In genomic region chr17:81245024-81245664, GRCh38 we compare ENCODE assay signal across 13 cellular contexts. TPM values are rescaled to one million over a fixed set of nuclear protein-coding genes. Genes with fewer than 3 reads are reported as not detected.
A peak's percentile ranks its signal among the peaks of the same experiment; 100 is the strongest.
DNase-seq lines count a peak whose midpoint lies in the region; ATAC-seq, FAIRE-seq and TF ChIP-seq lines count a peak whose summit lies in the region.
"Had no signal": no experiment of that assay in that cellular context is flagged by ENCODE, and none has a peak within 500 bp of the region (broad histone marks: within the 10 kb centered on the region; RNA-seq: fewer than 3 reads in every experiment).

No MANE protein-coding gene starts in this region.

- no peak overlapping the region for H2BK120ac ChIP-seq in trophoblast cell (ENCODE audit: insufficient read depth, low read length, poor library complexity)

- peak overlapping the region; percentile 25 for H3K14ac ChIP-seq in trophoblast cell (ENCODE audit: low read length)

- peaks cover 52% of the 10 kb centered on the region for H4K20me1 ChIP-seq in astrocyte (ENCODE audit: insufficient read depth, low read length)
- H4K20me1 ChIP-seq in GM23338 (replicated peaks; ENCODE audit: insufficient read depth) = peaks cover 6% of the 10 kb centered on the region; the same call in 1 of the 2 replicates

- H3K9me3 ChIP-seq in astrocyte (ENCODE audit: insufficient read depth, low read depth, low read length) = no peaks in the 10 kb centered on the region
- peaks cover 6% of the 10 kb centered on the region for H3K9me3 ChIP-seq in trophoblast cell (ENCODE audit: insufficient read depth, low read depth, low read length)

- H3K27ac ChIP-seq in astrocyte (ENCODE audit: low read depth, low read length) = no peak overlapping the region
- no peak overlapping the region for H3K27ac ChIP-seq in trophoblast cell (ENCODE audit: low read depth, low read length)
- no peak overlapping the region for H3K27ac ChIP-seq in GM23338 (ENCODE audit: low read depth)
- H3K27ac ChIP-seq: PC-9 had no signal

- ATAC-seq in activated CD4-positive, CD25-positive, alpha-beta regulatory T cell treated with anti-CD3 and anti-CD28 coated beads, Interleukin-2, amount 50 U/mL, for 24 hours = peak; percentile 51 to 55
- ATAC-seq in HG02870 (IDR thresholded peaks at IDR 0.05; ENCODE audit: unreplicated experiment) (peak; percentile 53), GM21447 (IDR thresholded peaks at IDR 0.05; ENCODE audit: unreplicated experiment) (no peak), GM23338 (no peak)

- no peak overlapping the region for H4K12ac ChIP-seq in trophoblast cell (ENCODE audit: low read depth, low read length)

- no peak overlapping the region for H2BK5ac ChIP-seq in trophoblast cell (ENCODE audit: low read depth, low read length, poor library complexity)

- H3K79me2 ChIP-seq in astrocyte (ENCODE audit: insufficient read depth, low read length) (peaks cover 19% of the 10 kb centered on the region), trophoblast cell (ENCODE audit: control insufficient read depth, insufficient read depth, low read length, poor library complexity) (no peaks in the 10 kb centered on the region), GM23338 (replicated peaks; ENCODE audit: insufficient read depth) (peaks cover 9% of the 10 kb centered on the region)

- no peak overlapping the region for H3K23ac ChIP-seq in trophoblast cell (ENCODE audit: low read length)

- H3K27me3 ChIP-seq in astrocyte (ENCODE audit: insufficient read depth, low read length) (no peaks in the 10 kb centered on the region), trophoblast cell (ENCODE audit: insufficient read depth, low read length) (no peaks in the 10 kb centered on the region), GM23338 (ENCODE audit: insufficient read depth) (no peaks in the 10 kb centered on the region)

- H4K8ac ChIP-seq in trophoblast cell (ENCODE audit: low read depth, low read length) = no peak overlapping the region

- H3K36me3 Mint-ChIP-seq in astrocyte (ENCODE audit: low read depth, unreplicated experiment) = peaks cover 6% of the 10 kb centered on the region
- peaks cover 29 to 46% of the 10 kb centered on the region in 2 donors for H3K36me3 Mint-ChIP-seq in CD14-positive monocyte
- H3K36me3 Mint-ChIP-seq in GM23338 (ENCODE audit: low read depth) = peaks cover 22% of the 10 kb centered on the region

- no peaks in the 10 kb centered on the region for H3K27me3 Mint-ChIP-seq in astrocyte (ENCODE audit: low read depth, unreplicated experiment)
- no peaks in the 10 kb centered on the region for H3K27me3 Mint-ChIP-seq in CD14-positive monocyte (ENCODE audit: low read depth in 3 of 3)
- H3K27me3 Mint-ChIP-seq in GM23338 (ENCODE audit: insufficient read depth, low read depth, poor library complexity) = peaks cover 24% of the 10 kb centered on the region

- TF ChIP-seq CTCF in astrocyte (IDR thresholded peaks at IDR 0.05; ENCODE audit: insufficient read depth, low read depth, low read length) = no peak
- no peak for TF ChIP-seq CTCF in CD14-positive monocyte (IDR thresholded peaks at IDR 0.05)
- TF ChIP-seq CTCF in GM23338 (conservative IDR thresholded peaks at IDR 0.05; ENCODE audit: low read depth in 2 of 2) = no peak

- peaks cover 9% of the 10 kb centered on the region for H3K4me1 ChIP-seq in astrocyte (ENCODE audit: insufficient read depth, low read length)
- H3K4me1 ChIP-seq in trophoblast cell (ENCODE audit: control insufficient read depth in 1 of 2, insufficient read depth in 2 of 2, low read length in 2 of 2) = peaks cover 5 to 11% of the 10 kb centered on the region in 2 experiments
- H3K4me1 ChIP-seq in GM23338 (ENCODE audit: insufficient read depth) = no peaks in the 10 kb centered on the region; the same call in 1 of the 2 replicates

- no peak overlapping the region for H4K91ac ChIP-seq in trophoblast cell (ENCODE audit: low read depth, low read length)

- H3K18ac ChIP-seq in trophoblast cell (ENCODE audit: low read length) = no peak overlapping the region

- peak overlapping the region; percentile 72 for H3K27ac Mint-ChIP-seq in astrocyte (ENCODE audit: unreplicated experiment)
- H3K27ac Mint-ChIP-seq in CD14-positive monocyte = peak overlapping the region in 1 of 7 donors; percentile 25
- H3K27ac Mint-ChIP-seq in GM23338 = no peak overlapping the region

- intact Hi-C loops in CD14-positive monocyte (cut with micrococcal nuclease) = no loop called here

- H3K4me2 ChIP-seq in astrocyte (ENCODE audit: low read length) (no peak overlapping the region), trophoblast cell (ENCODE audit: low read length) (no peak overlapping the region), GM23338 (no peak overlapping the region)
- H3K4me2 ChIP-seq: PC-9 had no signal

- peaks cover 2% of the 10 kb centered on the region for H3K9me3 Mint-ChIP-seq in astrocyte (ENCODE audit: unreplicated experiment)
- peaks cover 0 to 4% (median 0%) of the 10 kb centered on the region in 7 donors for H3K9me3 Mint-ChIP-seq in CD14-positive monocyte
- peaks cover 3% of the 10 kb centered on the region; the same call in 2 of the 3 replicates for H3K9me3 Mint-ChIP-seq in GM23338

- H3K4me3 Mint-ChIP-seq in astrocyte (ENCODE audit: unreplicated experiment) (peak overlapping the region; percentile 50), CD14-positive monocyte (no peak overlapping the region), GM23338 (no peak overlapping the region)

- H3K4ac ChIP-seq in trophoblast cell (ENCODE audit: low read depth, low read length) = no peak overlapping the region

- H2BK12ac ChIP-seq in trophoblast cell (ENCODE audit: low read length) = no peak overlapping the region

- no CpG with 5 or more reads among the region's 25 CpGs for WGBS in trophoblast cell (ENCODE audit: extremely low coverage, insufficient coverage, insufficient read length)

- H3K4me3 ChIP-seq in astrocyte (ENCODE audit: insufficient read depth, low read depth, low read length) (no peak overlapping the region), trophoblast cell (ENCODE audit: low read depth, low read length) (no peak overlapping the region), GM23338 (no peak overlapping the region)
- H3K4me3 ChIP-seq: PC-9 had no signal

- peaks cover 10% of the 10 kb centered on the region; the same call in 1 of the 2 replicates for H3F3A ChIP-seq in GM23338 (replicated peaks; ENCODE audit: low read depth)

- no peak for DNase-seq in activated CD4-positive, CD25-positive, alpha-beta regulatory T cell (lab: John Stamatoyannopoulos, UW)
- DNase-seq in astrocyte (ENCODE audit: low read depth) = peak; percentile 27
- no peak for DNase-seq in trophoblast cell
- DNase-seq in CD14-positive monocyte (ENCODE audit: low spot score) = no peak
- DNase-seq in GM23338 (ENCODE audit: low spot score) = no peak
- DNase-seq: activated CD4-positive, alpha-beta T cell treated with anti-CD3 and anti-CD28 coated beads, Interleukin-2, amount 50 U/mL, for 4 hours; GOT3; NCI-H1105 treated with DMSO at 0.1 percent for 48 hours; PC-9; stimulated activated CD8-positive, alpha-beta memory T cell treated with anti-CD3 and anti-CD28 coated beads, Interleukin-4, amount 100 ng/mL, for 48 hours had no signal

- H3K9ac ChIP-seq in astrocyte (ENCODE audit: low read length) = no peak overlapping the region
- no peak overlapping the region for H3K9ac ChIP-seq in trophoblast cell (ENCODE audit: low read length)

- H3K9me2 ChIP-seq in GM23338 (ENCODE audit: insufficient read depth) = no peaks in the 10 kb centered on the region

- H3K79me1 ChIP-seq in trophoblast cell (ENCODE audit: low read length) = no peaks in the 10 kb centered on the region

- H2AFZ ChIP-seq in astrocyte (ENCODE audit: low read depth, low read length) (no peak overlapping the region), trophoblast cell (ENCODE audit: insufficient read depth, low read length, poor library complexity) (no peak overlapping the region), GM23338 (no peak overlapping the region)
- H2AFZ ChIP-seq: PC-9 had no signal

- H3K36me3 ChIP-seq in astrocyte (ENCODE audit: insufficient read depth, low read length) (peaks cover 4% of the 10 kb centered on the region), trophoblast cell (ENCODE audit: control insufficient read depth in 1 of 2, insufficient read depth in 2 of 2, low read length in 2 of 2) (peaks cover 12 to 23% of the 10 kb centered on the region in 2 experiments), GM23338 (ENCODE audit: insufficient read depth) (no peaks in the 10 kb centered on the region)

- no peak for FAIRE-seq in astrocyte (lab: Jason Lieb, UNC)

- no peak overlapping the region for H2AK5ac ChIP-seq in trophoblast cell (ENCODE audit: low read length)

- H3K4me1 Mint-ChIP-seq in astrocyte (ENCODE audit: low read depth, unreplicated experiment) = peaks cover 6% of the 10 kb centered on the region
- H3K4me1 Mint-ChIP-seq in CD14-positive monocyte = peaks cover 16% of the 10 kb centered on the region
- peaks cover 21% of the 10 kb centered on the region for H3K4me1 Mint-ChIP-seq in GM23338

TF ChIP-seq in GM23338, 12 proteins besides CTCF, POLR2A, EP300 and RAD21 (continues in another document):
- no peak for TF ChIP-seq EZH2phosphoT487 (IDR thresholded peaks at IDR 0.05; ENCODE audit: unreplicated experiment)
- TF ChIP-seq CREB1 (CRISPR knock-in tag; IDR thresholded peaks at IDR 0.05; ENCODE audit: low read depth) = no peak
- no peak for TF ChIP-seq NANOG (IDR thresholded peaks at IDR 0.05; ENCODE audit: borderline replicate concordance)
- TF ChIP-seq ZNF331 (CRISPR knock-in tag; IDR thresholded peaks at IDR 0.05; ENCODE audit: low read depth) = no peak

RNA-seq across cellular contexts. Expression of gene NDUFAF8, which starts 6.0 kb away (rescaled TPM):
- 52.6 and 67.2 TPM in 2 replicates for total RNA-seq in astrocyte
- polyA plus RNA-seq in trophoblast cell (2013) = 85.8 and 86.1 TPM in 2 replicates
- polyA plus RNA-seq in CD14-positive monocyte (10 to 100 TPM; 41.0 to 61.3 TPM), GM23338 (2016; fragmentation: Nextera tagmentation; extraction: Ambion mirVana) (156 and 175 TPM in 2 replicates)
- total RNA-seq in GM23338 (2014; rRNA removed; shearing (Covaris generic)) = 17.9 and 21.5 TPM in 2 replicates

RNA-seq across cellular contexts. Expression of gene TEPSIN, which starts 6.3 kb away (rescaled TPM):
- 26.4 and 28.7 TPM in 2 replicates for total RNA-seq in astrocyte
- polyA plus RNA-seq in trophoblast cell (2013) = 17.9 and 18.0 TPM in 2 replicates
- polyA plus RNA-seq in CD14-positive monocyte = 1 to 10 TPM; 3.4 to 4.5 TPM
- 25.3 and 37.5 TPM in 2 replicates for total RNA-seq in GM23338 (2014; rRNA removed; shearing (Covaris generic))
- 4.4 and 5.5 TPM in 2 replicates for polyA plus RNA-seq in GM23338 (2016; fragmentation: Nextera tagmentation; extraction: Ambion mirVana)

RNA-seq across cellular contexts. Expression of gene CEP131, which starts 22.4 kb away (rescaled TPM):
- total RNA-seq in astrocyte = 5.8 and 5.9 TPM in 2 replicates
- 6.3 TPM in 2 replicates for polyA plus RNA-seq in trophoblast cell (2013)
- polyA plus RNA-seq in CD14-positive monocyte = 1 to 10 TPM in 1 of 2 donors, under 1 TPM in 1; 0.69 to 1.0 TPM
- 29.0 and 35.5 TPM in 2 replicates for total RNA-seq in GM23338 (2014; rRNA removed; shearing (Covaris generic))
- polyA plus RNA-seq in GM23338 (2016; fragmentation: Nextera tagmentation; extraction: Ambion mirVana) = 26.8 and 29.4 TPM in 2 replicates

RNA-seq across cellular contexts. Expression of gene SLC38A10, which starts 50.0 kb away (rescaled TPM):
- 71.4 and 80.3 TPM in 2 replicates for total RNA-seq in astrocyte
- polyA plus RNA-seq in trophoblast cell (2013) = 35.9 and 39.2 TPM in 2 replicates
- polyA plus RNA-seq in CD14-positive monocyte (10 to 100 TPM; 50.8 to 68.4 TPM), GM23338 (2016; fragmentation: Nextera tagmentation; extraction: Ambion mirVana) (17.1 and 18.3 TPM in 2 replicates)
- 51.7 and 55.8 TPM in 2 replicates for total RNA-seq in GM23338 (2014; rRNA removed; shearing (Covaris generic))

Comparison
In these comparisons a context has a peak if more than half of its experiments do, and no peak if none do; other contexts are left out.
1. ATAC-seq: peak in activated CD4-positive, CD25-positive, alpha-beta regulatory T cell treated with anti-CD3 and anti-CD28 coated beads, Interleukin-2, amount 50 U/mL, for 24 hours (2 of 2) and HG02870 (single experiment); none in GM21447 (single experiment) and GM23338 (single experiment).